Comparison of ENCODE assay signal across 16 cellular contexts in the genomic region with DNA sequence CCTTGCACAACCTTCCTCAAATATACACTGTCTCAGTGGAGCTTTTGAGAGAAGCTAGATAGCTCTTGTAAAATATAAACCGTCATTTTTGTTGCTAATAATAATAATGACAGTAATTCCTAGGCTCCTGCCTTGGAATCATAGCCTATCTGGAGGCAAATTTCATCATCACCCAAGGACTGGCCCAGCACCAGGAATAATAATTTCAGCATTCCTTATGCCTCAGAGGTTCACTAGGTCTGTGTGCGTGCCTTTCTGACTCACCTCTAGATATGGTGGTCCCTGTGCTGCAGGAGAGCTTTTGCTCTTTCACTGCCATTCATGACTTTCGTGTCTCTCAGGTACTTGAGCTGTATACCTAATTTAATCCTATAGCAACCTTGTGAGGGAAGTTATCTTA.
DNase-seq lines count a peak whose midpoint lies in the region; ATAC-seq, FAIRE-seq and TF ChIP-seq lines count a peak whose summit lies in the region.
"Had no signal": no experiment of that assay in that cellular context is flagged by ENCODE, and none has a peak within 500 bp of the region (broad histone marks: within the 10 kb centered on the region; RNA-seq: fewer than 3 reads in every experiment).

No MANE protein-coding gene starts in this region.

- no peak overlapping the region for H2BK5ac ChIP-seq in trophoblast cell (ENCODE audit: low read depth, low read length, poor library complexity)

- H2AK5ac ChIP-seq in trophoblast cell (ENCODE audit: low read length) = no peak overlapping the region

- H3K79me2 ChIP-seq in trophoblast cell (ENCODE audit: control insufficient read depth, insufficient read depth, low read length, poor library complexity) = no peaks in the 10 kb centered on the region

- ATAC-seq in Panc1 (0 out of 2 replicates have a peak, but pooled peaks have one; percentile 53), HG03521 (IDR thresholded peaks at IDR 0.05; ENCODE audit: unreplicated experiment) (no peak)
- ATAC-seq: mucosa of descending colon had no signal

- in situ Hi-C loops in Panc1 (cut with HindIII; ENCODE audit: low pct_unique_long_range_greater_than_20kb, low sequenced_read_pairs) = no loop called here

- no peak overlapping the region for H3K18ac ChIP-seq in trophoblast cell (ENCODE audit: low read length)

- H3K14ac ChIP-seq in trophoblast cell (ENCODE audit: low read length) = no peak overlapping the region

- FAIRE-seq in GM19239 (lab: Jason Lieb, UNC) = no peak
- FAIRE-seq: kidney had no signal

- TF ChIP-seq POLR2A in erythroblast (IDR thresholded peaks at IDR 0.05; ENCODE audit: low read length) = no peak

- H3K9ac ChIP-seq in trophoblast cell (ENCODE audit: low read length) = no peak overlapping the region

- H2AFZ ChIP-seq in trophoblast cell (ENCODE audit: insufficient read depth, low read length, poor library complexity) = no peak overlapping the region

- no peak overlapping the region for H4K91ac ChIP-seq in trophoblast cell (ENCODE audit: low read depth, low read length)

- H3K4me3 ChIP-seq in Panc1 (ENCODE audit: low read depth in 2 of 2, low read length in 2 of 2) = no peak overlapping the region
- H3K4me3 ChIP-seq in choroid plexus epithelial cell (ENCODE audit: low read depth, low read length) = no peak overlapping the region
- H3K4me3 ChIP-seq in trophoblast cell (ENCODE audit: low read depth, low read length) = no peak overlapping the region
- H3K4me3 ChIP-seq: dorsolateral prefrontal cortex, mucosa of descending colon had no signal

- H3K9me3 ChIP-seq in Panc1 (ENCODE audit: control insufficient read depth, insufficient read depth, low read depth, low read length) (no peaks in the 10 kb centered on the region), trophoblast cell (ENCODE audit: insufficient read depth, low read depth, low read length) (no peaks in the 10 kb centered on the region)
- H3K9me3 ChIP-seq: mucosa of descending colon had no signal

- H4K8ac ChIP-seq in trophoblast cell (ENCODE audit: low read depth, low read length) = no peak overlapping the region

- H4K12ac ChIP-seq in trophoblast cell (ENCODE audit: low read depth, low read length) = no peak overlapping the region

- DNase-seq in AG20443 (ENCODE audit: low spot score) = peak; percentile 82
- no peak for DNase-seq in Panc1 (ENCODE audit: low read depth, low spot score)
- DNase-seq in choroid plexus epithelial cell (ENCODE audit: low read depth) = peak; percentile 79
- peak; percentile 47 to 67 for DNase-seq in trophoblast cell
- DNase-seq in stimulated activated CD4-positive, alpha-beta T cell treated with anti-CD3 and anti-CD28 coated beads, Interleukin-4, amount 100 ng/mL, for 4 hours = no peak
- DNase-seq in GM19239 (ENCODE audit: insufficient read length, low spot score) = no peak
- no peak for DNase-seq in erythroblast (lab: John Stamatoyannopoulos, UW)
- DNase-seq: activated naive CD8-positive, alpha-beta T cell treated with anti-CD3 and anti-CD28 coated beads for 36 hours; activated T-cell treated with anti-CD3 and anti-CD28 coated beads, Interleukin-2, amount 50 U/mL, for 1 hour; C1 segment of cervical spinal cord; DMS53; dorsolateral prefrontal cortex; kidney; mucosa of descending colon; NCI-H1105 had no signal

- H2BK120ac ChIP-seq in trophoblast cell (ENCODE audit: insufficient read depth, low read length, poor library complexity) = no peak overlapping the region

- POLR2A ChIA-PET in Panc1 (lab: Charles Lee) = no interaction called here

- WGBS in trophoblast cell (ENCODE audit: extremely low coverage, insufficient coverage, insufficient read length) = no CpG with 5 or more reads among the region's 3 CpGs

- H3K23ac ChIP-seq in trophoblast cell (ENCODE audit: low read length) = no peak overlapping the region

- H3K4me1 ChIP-seq in Panc1 (ENCODE audit: control insufficient read depth, insufficient read depth, low read length) (no peaks in the 10 kb centered on the region; the same call in 1 of the 2 replicates), trophoblast cell (ENCODE audit: control insufficient read depth in 1 of 2, insufficient read depth in 2 of 2, low read length in 2 of 2) (no peaks in the 10 kb centered on the region)

- H2BK12ac ChIP-seq in trophoblast cell (ENCODE audit: low read length) = no peak overlapping the region

- H3K27ac ChIP-seq in Panc1 (ENCODE audit: low read length) (no peak overlapping the region), trophoblast cell (ENCODE audit: low read depth, low read length) (no peak overlapping the region)
- H3K27ac ChIP-seq: dorsolateral prefrontal cortex had no signal

- no TSS peak for BruUV-seq in Panc1 (replicated peaks; lab: Mats Ljungman, UMichigan)

- CTCF ChIA-PET in Panc1 (lab: Charles Lee) = no interaction called here

- no peaks in the 10 kb centered on the region for H3K36me3 ChIP-seq in Panc1 (ENCODE audit: control insufficient read depth, insufficient read depth, low read length)
- H3K36me3 ChIP-seq in trophoblast cell (ENCODE audit: control insufficient read depth in 1 of 2, insufficient read depth in 2 of 2, low read length in 2 of 2) = no peaks in the 10 kb centered on the region

- no peak for TF ChIP-seq CTCF in Panc1 (IDR thresholded peaks at IDR 0.05)
- no peak for TF ChIP-seq CTCF in choroid plexus epithelial cell (conservative IDR thresholded peaks at IDR 0.05; ENCODE audit: low read depth, low read length)

- no peak overlapping the region for H3K4ac ChIP-seq in trophoblast cell (ENCODE audit: low read depth, low read length)

- no peak overlapping the region for H3K4me2 ChIP-seq in trophoblast cell (ENCODE audit: low read length)

- H3K27me3 ChIP-seq in Panc1 (ENCODE audit: control insufficient read depth, insufficient read depth, low read length) (no peaks in the 10 kb centered on the region), trophoblast cell (ENCODE audit: insufficient read depth, low read length) (no peaks in the 10 kb centered on the region)
- H3K27me3 ChIP-seq: dorsolateral prefrontal cortex had no signal

- no peaks in the 10 kb centered on the region for H3K79me1 ChIP-seq in trophoblast cell (ENCODE audit: low read length)

- intact Hi-C loops in Panc1 (cut with micrococcal nuclease; ENCODE audit: unreplicated experiment) = no loop called here

Comparison
In these comparisons a context has a peak if more than half of its experiments do, and no peak if none do; other contexts are left out.
1. DNase-seq: peak in AG20443 (single experiment), choroid plexus epithelial cell (single experiment) and trophoblast cell (2 of 2); none in Panc1 (single experiment), stimulated activated CD4-positive, alpha-beta T cell treated with anti-CD3 and anti-CD28 coated beads, Interleukin-4, amount 100 ng/mL, for 4 hours (0 of 2), GM19239 (single experiment) and erythroblast (0 of 2).